1 cellular context compared by ENCODE assay signal in the genomic region with DNA sequence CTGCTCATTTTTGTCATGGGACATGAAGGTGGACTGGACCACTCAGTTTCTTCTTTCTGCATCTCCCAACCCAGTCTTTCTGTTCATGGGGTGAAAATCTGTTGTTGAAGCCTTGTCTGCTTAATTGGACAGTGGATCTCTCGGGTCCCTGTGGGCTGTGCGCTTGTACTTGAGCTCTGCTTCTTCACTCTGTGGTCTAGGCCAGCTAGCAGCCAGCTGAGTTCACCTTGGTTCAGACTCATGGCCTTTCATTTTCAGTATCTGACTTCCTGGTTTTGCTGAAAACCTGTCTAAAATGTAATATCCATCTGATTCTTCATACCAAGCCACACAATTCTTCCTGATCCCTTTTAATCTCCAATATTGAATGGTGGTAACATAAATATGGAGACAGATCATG.
TF ChIP-seq lines count a peak whose summit lies in the region.

No MANE protein-coding gene starts in this region.

TF ChIP-seq in GM12878, 131 proteins besides CTCF, POLR2A, EP300 and RAD21 (continued from another document):
- TF ChIP-seq ZBTB11 (CRISPR knock-in tag; IDR thresholded peaks at IDR 0.05) (no peak), CBX3 (IDR thresholded peaks at IDR 0.05; ENCODE audit: borderline replicate concordance, low read depth) (no peak), EGR1 (IDR thresholded peaks at IDR 0.05; ENCODE audit: borderline replicate concordance in 1 of 2, low read depth in 2 of 2, low read length in 2 of 2) (no peak), RBBP5 (conservative IDR thresholded peaks at IDR 0.05) (no peak)
